ENCODE assay signal across 9 cellular contexts in the genomic region with DNA sequence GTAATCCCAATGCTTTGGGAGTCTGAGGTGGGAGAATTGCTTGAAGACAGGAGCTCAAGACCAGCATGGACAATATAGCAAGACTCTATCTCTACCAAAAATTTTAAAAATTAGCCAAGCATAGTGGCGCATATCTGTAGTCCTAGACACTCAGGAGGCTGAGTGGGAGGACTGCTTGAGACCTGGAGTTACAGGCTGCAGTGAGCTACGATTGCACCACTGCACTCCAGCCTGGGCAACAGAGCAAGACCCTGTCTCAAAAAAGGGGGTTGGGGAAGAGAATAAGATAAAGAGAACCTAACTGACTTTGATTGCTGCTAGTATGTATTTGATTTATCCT. TPM values are rescaled to one million over a fixed set of nuclear protein-coding genes. Genes with fewer than 3 reads are reported as not detected.
DNase-seq lines count a peak whose midpoint lies in the region; ATAC-seq and TF ChIP-seq lines count a peak whose summit lies in the region.
"Had no signal": no experiment of that assay in that cellular context is flagged by ENCODE, and none has a peak within 500 bp of the region (broad histone marks: within the 10 kb centered on the region; RNA-seq: fewer than 3 reads in every experiment).

No MANE protein-coding gene starts in this region.

- H3K4me1 Mint-ChIP-seq in Calu3 (ENCODE audit: low read depth, unreplicated experiment), result no peaks in the 10 kb centered on the region

- H3K4me1 ChIP-seq in heart right ventricle (peaks cover 0 to 28% (median 0%) of the 10 kb centered on the region in 9 donors), thymus (ENCODE audit: control insufficient read depth, insufficient read depth, low read length) (peaks cover 7% of the 10 kb centered on the region)
- H3K4me1 ChIP-seq: tibial nerve had no signal

- H3K27me3 ChIP-seq in heart right ventricle (peaks cover 0 to 11% (median 0%) of the 10 kb centered on the region in 7 donors), thymus (ENCODE audit: control insufficient read depth, insufficient read depth) (no peaks in the 10 kb centered on the region)
- H3K27me3 ChIP-seq: tibial nerve had no signal

- H3K4me3 ChIP-seq in heart right ventricle, result peak overlapping the region in 7 of 10 donors; percentile 4 to 42 (median 26)
- H3K4me3 ChIP-seq in coronary artery, result peak overlapping the region; percentile 10
- peak overlapping the region; percentile 39 for H3K4me3 ChIP-seq in thymus (ENCODE audit: low read length)

- no peak overlapping the region for H3K27ac Mint-ChIP-seq in Calu3 (ENCODE audit: unreplicated experiment)

- H3K27ac ChIP-seq in heart right ventricle (peak overlapping the region in 2 of 10 donors; percentile 26 to 81), coronary artery (no peak overlapping the region), thymus (ENCODE audit: low read depth) (peak overlapping the region; percentile 72)

- H3K36me3 ChIP-seq in heart right ventricle, result no peaks in the 10 kb centered on the region
- H3K36me3 ChIP-seq in thymus (ENCODE audit: control insufficient read depth, insufficient read depth), result no peaks in the 10 kb centered on the region
- H3K36me3 ChIP-seq: tibial nerve had no signal

- no peak overlapping the region for H3K4me3 Mint-ChIP-seq in Calu3 (ENCODE audit: low read depth, unreplicated experiment)

- H3K9me3 ChIP-seq in heart right ventricle (no peaks in the 10 kb centered on the region), thymus (ENCODE audit: control insufficient read depth) (no peaks in the 10 kb centered on the region)
- H3K9me3 ChIP-seq: tibial nerve had no signal

- intact Hi-C loops in heart right ventricle (cut with DNase I) (loop anchor here in 3 of 10 donors (10.0 kb wide), 1 partner anchor 239 kb away; no protein-coding TSS in a partner anchor), left ventricle myocardium superior (cut with micrococcal nuclease) (no loop called here), Calu3 (cut with micrococcal nuclease; ENCODE audit: unreplicated experiment) (no loop called here)

- no peak for DNase-seq in heart right ventricle
- DNase-seq in left ventricle myocardium superior, result no peak
- no peak for DNase-seq in coronary artery (ENCODE audit: low spot score)
- DNase-seq in Calu3, result no peak
- DNase-seq in NCI-H187 (lab: John Stamatoyannopoulos, UW), result no peak

- BruUV-seq in Calu3 (replicated peaks; lab: Mats Ljungman, UMichigan), result no TSS peak

- peaks cover 14% of the 10 kb centered on the region for H3K27me3 Mint-ChIP-seq in Calu3 (ENCODE audit: unreplicated experiment)

- 72 to 82% methylated on average over 2 of the region's 2 CpGs for WGBS in heart right ventricle, 2 donors
- WGBS in thymus, result 86% methylated on average over 2 of the region's 2 CpGs

- ATAC-seq in heart right ventricle, result no peak
- ATAC-seq in left ventricle myocardium superior, result no peak
- peak; percentile 20 for ATAC-seq in HG03280 (IDR thresholded peaks at IDR 0.05; ENCODE audit: unreplicated experiment)
- no peak for ATAC-seq in HG02970 (IDR thresholded peaks at IDR 0.05; ENCODE audit: low FRiP score, unreplicated experiment)

- no peak for TF ChIP-seq CTCF in heart right ventricle (IDR thresholded peaks at IDR 0.05)
- no peak for TF ChIP-seq CTCF in coronary artery (IDR thresholded peaks at IDR 0.05)
- no peak for TF ChIP-seq CTCF in Calu3 (IDR thresholded peaks at IDR 0.05; ENCODE audit: unreplicated experiment)

- H3K36me3 Mint-ChIP-seq in Calu3 (ENCODE audit: insufficient read depth, unreplicated experiment), result no peaks in the 10 kb centered on the region

- CTCF ChIA-PET in Calu3 (lab: Charles Lee), result no interaction called here

- no peaks in the 10 kb centered on the region for H3K9me3 Mint-ChIP-seq in Calu3 (ENCODE audit: low read depth, unreplicated experiment)

RNA-seq across cellular contexts. Expression of a gene that starts 0.8 kb away (rescaled TPM):
- 1 to 10 TPM in 4 of 10 donors, under 1 TPM in 6; 0.13 to 2.6 (median 0.52) TPM for total RNA-seq in heart right ventricle
- under 1 TPM; 0.07 to 0.16 TPM for polyA plus RNA-seq in heart right ventricle
- 0.87 TPM for total RNA-seq in left ventricle myocardium superior
- polyA plus RNA-seq in thymus, result 2.5 TPM
- total RNA-seq in Calu3 (2022), result not detected in 2 replicates

RNA-seq across cellular contexts. Expression of a gene that starts 16.6 kb away (rescaled TPM):
- total RNA-seq in heart right ventricle, result 10 to 100 TPM; 19.7 to 31.3 (median 26.3) TPM
- polyA plus RNA-seq in heart right ventricle, result 10 to 100 TPM in 1 of 2 donors, 1 to 10 TPM in 1; 4.7 to 16.1 TPM
- 34.6 TPM for total RNA-seq in left ventricle myocardium superior
- 13.2 TPM for polyA plus RNA-seq in thymus
- total RNA-seq in Calu3 (2022), result 8.1 and 8.3 TPM in 2 replicates
